ENCODE assay signal across 20 cellular contexts in genomic region chr17:56972111-56972730, GRCh38. TPM values are rescaled to one million over a fixed set of nuclear protein-coding genes. Genes with fewer than 3 reads are reported as not detected.
DNase-seq lines count a peak whose midpoint lies in the region; ATAC-seq, FAIRE-seq and TF ChIP-seq lines count a peak whose summit lies in the region.
"Had no signal": no experiment of that assay in that cellular context is flagged by ENCODE, and none has a peak within 500 bp of the region (broad histone marks: within the 10 kb centered on the region; RNA-seq: fewer than 3 reads in every experiment).

No MANE protein-coding gene starts in this region.

- H3K36me3 Mint-ChIP-seq in progenitor cell of endocrine pancreas (ENCODE audit: insufficient read depth): peaks cover 15% of the 10 kb centered on the region
- peaks cover 3% of the 10 kb centered on the region for H3K36me3 Mint-ChIP-seq in neural progenitor cell
- H3K36me3 Mint-ChIP-seq: CD14-positive monocyte; CD4-positive, alpha-beta memory T cell had no signal

- H3K27me3 Mint-ChIP-seq in progenitor cell of endocrine pancreas (no peaks in the 10 kb centered on the region), neural progenitor cell (ENCODE audit: insufficient read depth, low read depth) (no peaks in the 10 kb centered on the region)

- ATAC-seq in K562 (no peak), HepG2 (peak; percentile 72), HG03135 (IDR thresholded peaks at IDR 0.05; ENCODE audit: unreplicated experiment) (no peak)

- peak; percentile 89 for FAIRE-seq in HTR-8/SVneo (lab: Jason Lieb, UNC)
- no peak for FAIRE-seq in K562 (lab: Jason Lieb, UNC)
- no peak for FAIRE-seq in HepG2 (lab: Jason Lieb, UNC)
- no peak for FAIRE-seq in frontal cortex (lab: Jason Lieb, UNC)
- FAIRE-seq: GM12892, GM18507 had no signal

- POLR2A ChIA-PET in K562 (lab: Yijun Ruan, JAX) (interaction anchor here (0.6 to 0.7 kb wide), 2 partner anchors 120 to 153 kb away, joined by 3 to 4 read pairs; no protein-coding TSS in a partner anchor), HepG2 (lab: Yijun Ruan, JAX) (no interaction called here)

- H3K9me3 ChIP-seq in K562 (replicated peaks; ENCODE audit: control insufficient read depth, insufficient read depth, low read depth, low read length): no peaks in the 10 kb centered on the region
- no peaks in the 10 kb centered on the region for H3K9me3 ChIP-seq in HepG2 (ENCODE audit: low read length)
- peaks cover 8% of the 10 kb centered on the region for H3K9me3 ChIP-seq in neural progenitor cell (ENCODE audit: low read depth)
- H3K9me3 ChIP-seq: HAP-1 had no signal

- TF ChIP-seq EP300 in K562 (IDR thresholded peaks at IDR 0.05; ENCODE audit: low read length): no peak
- TF ChIP-seq EP300 in HepG2 (IDR thresholded peaks at IDR 0.05; ENCODE audit: low read depth in 2 of 2, low read length in 2 of 2): no peak
- no peak for TF ChIP-seq EP300 in HepG2 (CRISPR knock-in tag; IDR thresholded peaks at IDR 0.05; ENCODE audit: borderline replicate concordance)

- H3F3A ChIP-seq in neural progenitor cell (ENCODE audit: low read depth): no peaks in the 10 kb centered on the region

- H3K27ac ChIP-seq in K562 (ENCODE audit: extremely low read depth, low read depth, low read length): no peak overlapping the region
- H3K27ac ChIP-seq in HepG2 (ENCODE audit: extremely low read length, insufficient read depth, low read length): no peak overlapping the region
- H3K27ac ChIP-seq in neural progenitor cell: no peak overlapping the region
- H3K27ac ChIP-seq: BLaER1, GM23248, HL-60 had no signal

- H3K9ac ChIP-seq in K562 (ENCODE audit: insufficient read depth in 1 of 2, low read depth in 2 of 2, low read length in 2 of 2) (no peak overlapping the region), HepG2 (ENCODE audit: insufficient read depth, low read depth, low read length) (no peak overlapping the region), neural progenitor cell (no peak overlapping the region)
- H3K9ac ChIP-seq: BLaER1, GM23248 had no signal

- no peak for TF ChIP-seq POLR2A in K562 (conservative IDR thresholded peaks at IDR 0.05)
- TF ChIP-seq POLR2A in HepG2 (IDR thresholded peaks at IDR 0.05; ENCODE audit: insufficient read depth in 1 of 2, low read depth in 2 of 2, low read length in 2 of 2): no peak

- no TSS peak for BruUV-seq in K562 (replicated peaks; lab: Mats Ljungman, UMichigan)
- BruUV-seq in HepG2 (replicated peaks; lab: Mats Ljungman, UMichigan): no TSS peak

- in situ Hi-C loops in K562 (cut with MboI) (no loop called here), HepG2 (cut with HindIII; ENCODE audit: extremely low pct_ligation_motif_present, low pct_unique_long_range_greater_than_20kb) (no loop called here)

- 30% methylated on average over 7 of the region's 7 CpGs for WGBS in K562 (ENCODE audit: insufficient coverage, low coverage, missing lambda C conversion rate)
- 2% methylated on average over 7 of the region's 7 CpGs for WGBS in HepG2 (ENCODE audit: low lambda C conversion rate)

- CTCF ChIA-PET in K562 (lab: Yijun Ruan, JAX; ENCODE audit: low intra/inter-chr PET ratio) (no interaction called here), HepG2 (lab: Yijun Ruan, JAX; ENCODE audit: low intra/inter-chr PET ratio, low total read pairs) (no interaction called here)

- H4K20me1 ChIP-seq in K562 (replicated peaks; ENCODE audit: control insufficient read depth, insufficient read depth, low read length) (no peaks in the 10 kb centered on the region), HepG2 (ENCODE audit: insufficient read depth, low read length) (no peaks in the 10 kb centered on the region), neural progenitor cell (ENCODE audit: low read depth) (no peaks in the 10 kb centered on the region)
- H4K20me1 ChIP-seq: BLaER1 had no signal

- H3K4me1 Mint-ChIP-seq in progenitor cell of endocrine pancreas (ENCODE audit: low read depth) (peaks cover 12% of the 10 kb centered on the region), neural progenitor cell (peaks cover 6% of the 10 kb centered on the region)

- TF ChIP-seq RAD21 in K562 (CRISPR knock-in tag; conservative IDR thresholded peaks at IDR 0.05 in 1 of 2, IDR thresholded peaks at IDR 0.05 in 1 of 2) (no peak), HepG2 (CRISPR knock-in tag; IDR thresholded peaks at IDR 0.05) (no peak)

- H3K4me3 Mint-ChIP-seq in progenitor cell of endocrine pancreas (ENCODE audit: low read depth) (no peak overlapping the region), neural progenitor cell (no peak overlapping the region)
- H3K4me3 Mint-ChIP-seq: CD14-positive monocyte; CD4-positive, alpha-beta memory T cell had no signal

- H3K79me2 ChIP-seq in K562 (ENCODE audit: control insufficient read depth, insufficient read depth, low read length) (no peaks in the 10 kb centered on the region), HepG2 (ENCODE audit: insufficient read depth, low read length) (no peaks in the 10 kb centered on the region), neural progenitor cell (ENCODE audit: low read depth) (no peaks in the 10 kb centered on the region)

- H3K4me1 ChIP-seq in K562 (replicated peaks in 1 of 2; ENCODE audit: control insufficient read depth in 2 of 2, insufficient read depth in 2 of 2, low read length in 2 of 2) (peaks cover 7% of the 10 kb centered on the region in 2 experiments; a peak in 4 of 5 replicates), HepG2 (ENCODE audit: insufficient read depth, low read length) (peaks cover 19% of the 10 kb centered on the region), neural progenitor cell (no peaks in the 10 kb centered on the region)
- H3K4me1 ChIP-seq: HAP-1 had no signal

- H3K4me3 ChIP-seq in K562 (no peak overlapping the region), HepG2 (replicated peaks in 1 of 3; ENCODE audit: insufficient read depth in 1 of 3, low read depth in 2 of 3, low read length in 3 of 3) (no peak overlapping the region; a peak in 1 of 6 replicates), neural progenitor cell (no peak overlapping the region)
- H3K4me3 ChIP-seq: BLaER1, GM23248, HAP-1 had no signal

- intact Hi-C loops in K562 (cut with micrococcal nuclease) (no loop called here), HepG2 (cut with micrococcal nuclease; ENCODE audit: unreplicated experiment) (no loop called here)

- H3K27me3 ChIP-seq in K562 (ENCODE audit: control insufficient read depth in 2 of 2, insufficient read depth in 2 of 2, low read length in 2 of 2): no peaks in the 10 kb centered on the region
- H3K27me3 ChIP-seq in HepG2 (ENCODE audit: control insufficient read depth in 1 of 2, insufficient read depth in 2 of 2, low read length in 2 of 2): peaks cover 2 to 21% of the 10 kb centered on the region in 2 experiments
- H3K27me3 ChIP-seq in neural progenitor cell: peaks cover 7% of the 10 kb centered on the region
- H3K27me3 ChIP-seq: BLaER1 had no signal

- no peak overlapping the region for H3K4me2 ChIP-seq in K562 (ENCODE audit: insufficient read depth, low read length)
- H3K4me2 ChIP-seq in HepG2 (ENCODE audit: low read depth, low read length): peak overlapping the region; percentile 63
- no peak overlapping the region for H3K4me2 ChIP-seq in neural progenitor cell
- H3K4me2 ChIP-seq: BLaER1 had no signal

- H2AFZ ChIP-seq in K562 (ENCODE audit: low read depth, low read length) (peak overlapping the region; percentile 55; the same call in 1 of the 2 replicates), HepG2 (ENCODE audit: low read length) (peak overlapping the region; percentile 71), neural progenitor cell (replicated peaks) (no peak overlapping the region)
- H2AFZ ChIP-seq: GM23248 had no signal

- TF ChIP-seq CTCF in K562 (IDR thresholded peaks at IDR 0.05 in 2 of 3, conservative IDR thresholded peaks at IDR 0.05 in 1 of 3; ENCODE audit: insufficient read depth in 2 of 3, low read depth in 1 of 3, low read length in 3 of 3) (no peak), HepG2 (CRISPR knock-in tag; IDR thresholded peaks at IDR 0.05) (no peak), progenitor cell of endocrine pancreas (IDR thresholded peaks at IDR 0.05; ENCODE audit: unreplicated experiment) (no peak), neural progenitor cell (IDR thresholded peaks at IDR 0.05) (no peak)

- H3K9me3 Mint-ChIP-seq in progenitor cell of endocrine pancreas (ENCODE audit: low read depth): peaks cover 9% of the 10 kb centered on the region
- H3K9me3 Mint-ChIP-seq in neural progenitor cell: peaks cover 20% of the 10 kb centered on the region
- H3K9me3 Mint-ChIP-seq: CD4-positive, alpha-beta memory T cell had no signal

- H3K36me3 ChIP-seq in K562 (ENCODE audit: control insufficient read depth, insufficient read depth, low read length) (no peaks in the 10 kb centered on the region), HepG2 (replicated peaks in 1 of 2; ENCODE audit: control insufficient read depth in 1 of 2, insufficient read depth in 2 of 2, low read length in 2 of 2) (no peaks in the 10 kb centered on the region), neural progenitor cell (no peaks in the 10 kb centered on the region)
- H3K36me3 ChIP-seq: BLaER1, HAP-1 had no signal

- no peaks in the 10 kb centered on the region for H3K9me1 ChIP-seq in K562 (ENCODE audit: control insufficient read depth, insufficient read depth, low read length)

- H3K27ac Mint-ChIP-seq in progenitor cell of endocrine pancreas: peak overlapping the region; percentile 78
- H3K27ac Mint-ChIP-seq in neural progenitor cell: no peak overlapping the region
- H3K27ac Mint-ChIP-seq: CD14-positive monocyte; CD4-positive, alpha-beta memory T cell had no signal

- no peak for DNase-seq in HTR-8/SVneo (ENCODE audit: insufficient read length, low spot score)
- DNase-seq in K562 (ENCODE audit: extremely low read depth in 1 of 4, low spot score in 3 of 4): no peak
- DNase-seq in HepG2 (ENCODE audit: low spot score): peak; percentile 11
- DNase-seq in progenitor cell of endocrine pancreas (ENCODE audit: low spot score, unreplicated experiment): no peak
- DNase-seq in frontal cortex (ENCODE audit: low spot score in 2 of 2): no peak
- no peak for DNase-seq in NCI-H2107 treated with DMSO at 0.1 percent for 48 hours (lab: John Stamatoyannopoulos, UW; ENCODE audit: unreplicated experiment)
- no peak for DNase-seq in neural progenitor cell (ENCODE audit: low spot score)
- DNase-seq: 8988T; CD4-positive, alpha-beta memory T cell; DMS153; DMS79; GDM1; GM23248 had no signal

RNA-seq across cellular contexts. Expression of gene SCPEP1, which starts 5.7 kb away (rescaled TPM):
- total RNA-seq in K562 (2011; cell fraction: chromatin; rRNA removed; ENCODE audit: low replicate concordance): 13.2 and 19.1 TPM in 2 replicates
- 15.3 and 21.4 TPM in 2 replicates for total RNA-seq in K562 (2011; cell fraction: nucleolus; rRNA removed)
- 16.1 and 19.9 TPM in 2 replicates for total RNA-seq in K562 (2011; cell fraction: nucleoplasm; rRNA removed)
- total RNA-seq in K562 (2014; rRNA removed) (5.1 and 5.8 TPM in 2 replicates), K562 (2014; rRNA removed; fragmentation: Illumina TruSeq; extraction: Trizol) (5.7 and 8.2 TPM in 2 replicates), K562 (2015; rRNA removed; fragmentation: Illumina TruSeq; extraction: Trizol) (7.2 and 7.8 TPM in 2 replicates), K562 (2021) (8.1 and 10.0 TPM in 2 replicates), HepG2 (2016; rRNA removed; fragmentation: Illumina TruSeq; extraction: Trizol) (12.3 and 27.3 TPM in 2 replicates), progenitor cell of endocrine pancreas (48.3 and 51.7 TPM in 2 replicates), frontal cortex (3.3 TPM), neural progenitor cell (ENCODE audit: low replicate concordance) (28.7 and 39.5 TPM in 2 replicates)
- polyA plus RNA-seq in K562 (2011; rRNA removed) (8.1 TPM in 2 replicates), K562 (2014; fragmentation: Illumina TruSeq; extraction: Trizol) (6.6 TPM in 2 replicates), K562 (2014; fragmentation: Nextera tagmentation; extraction: Ambion mirVana) (10 to 100 TPM; 12.2 to 14.8 TPM), K562 (2014; rRNA removed) (5.4 and 6.8 TPM in 2 replicates), HepG2 (2011; rRNA removed) (20.9 and 24.3 TPM in 2 replicates)
- 4.1 and 5.1 TPM in 2 replicates for polyA plus RNA-seq in K562 (2011; cell fraction: cytosol; rRNA removed)
- polyA plus RNA-seq in K562 (2011; cell fraction: nucleus; rRNA removed): 12.2 and 20.2 TPM in 2 replicates
- polyA plus RNA-seq in K562 (2012): 9.6 and 13.4 TPM in 2 replicates
- 2.9 and 4.1 TPM in 2 replicates for polyA minus RNA-seq in K562 (2011; rRNA and poly(A)+ RNA removed)
- 2.6 and 3.1 TPM in 2 replicates for polyA minus RNA-seq in K562 (2011; cell fraction: cytosol; rRNA and poly(A)+ RNA removed)
- 3.3 and 4.4 TPM in 2 replicates for polyA minus RNA-seq in K562 (2011; cell fraction: nucleus; rRNA and poly(A)+ RNA removed)
- 1.9 and 2.5 TPM in 2 replicates for total RNA-seq in HepG2 (2016; cell fraction: cytosol; rRNA removed; fragmentation: Illumina TruSeq; extraction: Trizol; ENCODE audit: low read depth)
- 13.5 and 27.2 TPM in 2 replicates for total RNA-seq in HepG2 (2016; cell fraction: insoluble cytoplasmic fraction; rRNA removed; fragmentation: Illumina TruSeq; extraction: Trizol)
- total RNA-seq in HepG2 (2016; cell fraction: membrane; rRNA removed; fragmentation: Illumina TruSeq; extraction: Trizol): 5.4 TPM in 2 replicates
- total RNA-seq in HepG2 (2016; cell fraction: nucleus; rRNA removed; fragmentation: Illumina TruSeq; extraction: Trizol): 18.9 and 24.3 TPM in 2 replicates
- 12.8 and 18.3 TPM in 2 replicates for polyA plus RNA-seq in HepG2 (2011; cell fraction: cytosol; rRNA removed)
- polyA plus RNA-seq in HepG2 (2011; cell fraction: nucleus; rRNA removed): 17.7 and 24.2 TPM in 2 replicates
- 23.2 and 26.2 TPM in 2 replicates for polyA plus RNA-seq in HepG2 (2012)
- 1.6 and 1.8 TPM in 2 replicates for polyA plus RNA-seq in HepG2 (2016; cell fraction: cytosol; fragmentation: Illumina TruSeq; extraction: Trizol; ENCODE audit: low read depth)
- polyA plus RNA-seq in HepG2 (2016; cell fraction: insoluble cytoplasmic fraction; fragmentation: Illumina TruSeq; extraction: Trizol; ENCODE audit: low read depth): 10.5 and 11.5 TPM in 2 replicates
- polyA plus RNA-seq in HepG2 (2016; cell fraction: membrane; fragmentation: Illumina TruSeq; extraction: Trizol; ENCODE audit: low read depth): 2.4 and 3.1 TPM in 2 replicates
- polyA plus RNA-seq in HepG2 (2016; cell fraction: nucleus; fragmentation: Illumina TruSeq; extraction: Trizol; ENCODE audit: insufficient read depth, low read depth): 32.8 and 38.7 TPM in 2 replicates
- 8.0 and 10.3 TPM in 2 replicates for polyA minus RNA-seq in HepG2 (2011; rRNA and poly(A)+ RNA removed; ENCODE audit: low replicate concordance)
- polyA minus RNA-seq in HepG2 (2011; cell fraction: cytosol; rRNA and poly(A)+ RNA removed): 11.0 and 11.7 TPM in 2 replicates
- 6.5 and 7.5 TPM in 2 replicates for polyA minus RNA-seq in HepG2 (2011; cell fraction: nucleus; rRNA and poly(A)+ RNA removed)

RNA-seq across cellular contexts. Expression of gene COIL, which starts 11.4 kb away (rescaled TPM):
- 7.4 and 16.0 TPM in 2 replicates for total RNA-seq in K562 (2011; cell fraction: chromatin; rRNA removed; ENCODE audit: low replicate concordance)
- 4.8 and 6.1 TPM in 2 replicates for total RNA-seq in K562 (2011; cell fraction: nucleolus; rRNA removed)
- total RNA-seq in K562 (2011; cell fraction: nucleoplasm; rRNA removed): 7.6 and 15.8 TPM in 2 replicates
- total RNA-seq in K562 (2014; rRNA removed) (25.2 and 25.7 TPM in 2 replicates), K562 (2014; rRNA removed; fragmentation: Illumina TruSeq; extraction: Trizol) (37.5 and 42.3 TPM in 2 replicates), K562 (2015; rRNA removed; fragmentation: Illumina TruSeq; extraction: Trizol) (37.7 and 40.9 TPM in 2 replicates), K562 (2021) (28.7 and 29.4 TPM in 2 replicates), HepG2 (2016; rRNA removed; fragmentation: Illumina TruSeq; extraction: Trizol) (29.4 and 39.0 TPM in 2 replicates), progenitor cell of endocrine pancreas (26.7 and 29.8 TPM in 2 replicates), frontal cortex (32.6 TPM), neural progenitor cell (ENCODE audit: low replicate concordance) (25.4 and 40.0 TPM in 2 replicates)
- polyA plus RNA-seq in K562 (2011; rRNA removed) (18.3 and 25.9 TPM in 2 replicates), K562 (2014; fragmentation: Illumina TruSeq; extraction: Trizol) (33.2 and 41.3 TPM in 2 replicates), K562 (2014; fragmentation: Nextera tagmentation; extraction: Ambion mirVana) (10 to 100 TPM; 23.9 to 30.8 TPM), K562 (2014; rRNA removed) (26.0 and 29.0 TPM in 2 replicates), HepG2 (2011; rRNA removed) (5.7 and 8.1 TPM in 2 replicates)
- 5.5 and 9.5 TPM in 2 replicates for polyA plus RNA-seq in K562 (2011; cell fraction: cytosol; rRNA removed)
- 5.8 and 7.7 TPM in 2 replicates for polyA plus RNA-seq in K562 (2011; cell fraction: nucleus; rRNA removed)
- 18.5 and 24.7 TPM in 2 replicates for polyA plus RNA-seq in K562 (2012)
- 19.6 and 21.9 TPM in 2 replicates for polyA minus RNA-seq in K562 (2011; rRNA and poly(A)+ RNA removed)
- polyA minus RNA-seq in K562 (2011; cell fraction: cytosol; rRNA and poly(A)+ RNA removed): 5.7 and 9.2 TPM in 2 replicates
- polyA minus RNA-seq in K562 (2011; cell fraction: nucleus; rRNA and poly(A)+ RNA removed): 5.5 and 7.4 TPM in 2 replicates
- 6.3 and 7.1 TPM in 2 replicates for total RNA-seq in HepG2 (2016; cell fraction: cytosol; rRNA removed; fragmentation: Illumina TruSeq; extraction: Trizol; ENCODE audit: low read depth)
- 30.1 and 39.1 TPM in 2 replicates for total RNA-seq in HepG2 (2016; cell fraction: insoluble cytoplasmic fraction; rRNA removed; fragmentation: Illumina TruSeq; extraction: Trizol)
- 15.5 and 19.2 TPM in 2 replicates for total RNA-seq in HepG2 (2016; cell fraction: membrane; rRNA removed; fragmentation: Illumina TruSeq; extraction: Trizol)
- total RNA-seq in HepG2 (2016; cell fraction: nucleus; rRNA removed; fragmentation: Illumina TruSeq; extraction: Trizol): 22.5 and 22.8 TPM in 2 replicates
- 3.4 and 4.6 TPM in 2 replicates for polyA plus RNA-seq in HepG2 (2011; cell fraction: cytosol; rRNA removed)
- polyA plus RNA-seq in HepG2 (2011; cell fraction: nucleus; rRNA removed): 4.1 and 5.2 TPM in 2 replicates
- 9.5 and 14.7 TPM in 2 replicates for polyA plus RNA-seq in HepG2 (2012)
- 3.3 and 3.7 TPM in 2 replicates for polyA plus RNA-seq in HepG2 (2016; cell fraction: cytosol; fragmentation: Illumina TruSeq; extraction: Trizol; ENCODE audit: low read depth)
- 35.9 and 36.8 TPM in 2 replicates for polyA plus RNA-seq in HepG2 (2016; cell fraction: insoluble cytoplasmic fraction; fragmentation: Illumina TruSeq; extraction: Trizol; ENCODE audit: low read depth)
- polyA plus RNA-seq in HepG2 (2016; cell fraction: membrane; fragmentation: Illumina TruSeq; extraction: Trizol; ENCODE audit: low read depth): 6.7 and 7.4 TPM in 2 replicates
- polyA plus RNA-seq in HepG2 (2016; cell fraction: nucleus; fragmentation: Illumina TruSeq; extraction: Trizol; ENCODE audit: insufficient read depth, low read depth): 29.1 and 29.2 TPM in 2 replicates
- polyA minus RNA-seq in HepG2 (2011; rRNA and poly(A)+ RNA removed; ENCODE audit: low replicate concordance): 4.9 and 6.4 TPM in 2 replicates
- polyA minus RNA-seq in HepG2 (2011; cell fraction: cytosol; rRNA and poly(A)+ RNA removed): 3.8 and 4.4 TPM in 2 replicates
- 9.0 and 10.3 TPM in 2 replicates for polyA minus RNA-seq in HepG2 (2011; cell fraction: nucleus; rRNA and poly(A)+ RNA removed)

RNA-seq across cellular contexts. Expression of gene TRIM25, which starts 58.4 kb away (rescaled TPM):
- 98.3 and 102 TPM in 2 replicates for total RNA-seq in K562 (2011; cell fraction: chromatin; rRNA removed; ENCODE audit: low replicate concordance)
- 46.4 and 52.8 TPM in 2 replicates for total RNA-seq in K562 (2011; cell fraction: nucleolus; rRNA removed)
- total RNA-seq in K562 (2011; cell fraction: nucleoplasm; rRNA removed): 56.4 and 79.2 TPM in 2 replicates
- total RNA-seq in K562 (2014; rRNA removed): 24.2 and 26.5 TPM in 2 replicates
- total RNA-seq in K562 (2014; rRNA removed; fragmentation: Illumina TruSeq; extraction: Trizol): 28.9 and 33.9 TPM in 2 replicates
- total RNA-seq in K562 (2015; rRNA removed; fragmentation: Illumina TruSeq; extraction: Trizol): 26.9 and 28.6 TPM in 2 replicates
- total RNA-seq in K562 (2021): 46.6 and 49.5 TPM in 2 replicates
- polyA plus RNA-seq in K562 (2011; rRNA removed): 18.7 and 28.4 TPM in 2 replicates
- polyA plus RNA-seq in K562 (2011; cell fraction: cytosol; rRNA removed): 15.8 and 17.8 TPM in 2 replicates
- polyA plus RNA-seq in K562 (2011; cell fraction: nucleus; rRNA removed): 60.7 and 84.1 TPM in 2 replicates
- 39.3 and 65.9 TPM in 2 replicates for polyA plus RNA-seq in K562 (2012)
- 44.1 and 46.4 TPM in 2 replicates for polyA plus RNA-seq in K562 (2014; fragmentation: Illumina TruSeq; extraction: Trizol)
- polyA plus RNA-seq in K562 (2014; fragmentation: Nextera tagmentation; extraction: Ambion mirVana): 1 to 10 TPM; 5.9 to 8.5 TPM
- polyA plus RNA-seq in K562 (2014; rRNA removed): 21.9 and 24.5 TPM in 2 replicates
- 26.3 and 45.3 TPM in 2 replicates for polyA minus RNA-seq in K562 (2011; rRNA and poly(A)+ RNA removed)
- polyA minus RNA-seq in K562 (2011; cell fraction: cytosol; rRNA and poly(A)+ RNA removed): 15.9 and 20.9 TPM in 2 replicates
- polyA minus RNA-seq in K562 (2011; cell fraction: nucleus; rRNA and poly(A)+ RNA removed): 22.1 and 33.8 TPM in 2 replicates
- 38.3 and 42.2 TPM in 2 replicates for total RNA-seq in HepG2 (2016; rRNA removed; fragmentation: Illumina TruSeq; extraction: Trizol)
- 11.5 and 12.7 TPM in 2 replicates for total RNA-seq in HepG2 (2016; cell fraction: cytosol; rRNA removed; fragmentation: Illumina TruSeq; extraction: Trizol; ENCODE audit: low read depth)
- 30.2 and 40.2 TPM in 2 replicates for total RNA-seq in HepG2 (2016; cell fraction: insoluble cytoplasmic fraction; rRNA removed; fragmentation: Illumina TruSeq; extraction: Trizol)
- total RNA-seq in HepG2 (2016; cell fraction: membrane; rRNA removed; fragmentation: Illumina TruSeq; extraction: Trizol): 13.6 and 14.8 TPM in 2 replicates
- 60.9 and 76.8 TPM in 2 replicates for total RNA-seq in HepG2 (2016; cell fraction: nucleus; rRNA removed; fragmentation: Illumina TruSeq; extraction: Trizol)
- polyA plus RNA-seq in HepG2 (2011; rRNA removed): 30.8 and 37.6 TPM in 2 replicates
- 17.8 and 19.0 TPM in 2 replicates for polyA plus RNA-seq in HepG2 (2011; cell fraction: cytosol; rRNA removed)
- 100 and 122 TPM in 2 replicates for polyA plus RNA-seq in HepG2 (2011; cell fraction: nucleus; rRNA removed)
- polyA plus RNA-seq in HepG2 (2012): 34.2 and 35.8 TPM in 2 replicates
- 1.8 and 2.0 TPM in 2 replicates for polyA plus RNA-seq in HepG2 (2016; cell fraction: cytosol; fragmentation: Illumina TruSeq; extraction: Trizol; ENCODE audit: low read depth)
- 32.0 and 43.7 TPM in 2 replicates for polyA plus RNA-seq in HepG2 (2016; cell fraction: insoluble cytoplasmic fraction; fragmentation: Illumina TruSeq; extraction: Trizol; ENCODE audit: low read depth)
- polyA plus RNA-seq in HepG2 (2016; cell fraction: membrane; fragmentation: Illumina TruSeq; extraction: Trizol; ENCODE audit: low read depth): 5.0 and 6.2 TPM in 2 replicates
- 104 and 121 TPM in 2 replicates for polyA plus RNA-seq in HepG2 (2016; cell fraction: nucleus; fragmentation: Illumina TruSeq; extraction: Trizol; ENCODE audit: insufficient read depth, low read depth)
- polyA minus RNA-seq in HepG2 (2011; rRNA and poly(A)+ RNA removed; ENCODE audit: low replicate concordance): 51.6 and 77.7 TPM in 2 replicates
- 27.8 and 28.2 TPM in 2 replicates for polyA minus RNA-seq in HepG2 (2011; cell fraction: cytosol; rRNA and poly(A)+ RNA removed)
- 64.4 and 71.0 TPM in 2 replicates for polyA minus RNA-seq in HepG2 (2011; cell fraction: nucleus; rRNA and poly(A)+ RNA removed)
- total RNA-seq in progenitor cell of endocrine pancreas: 29.9 and 37.6 TPM in 2 replicates
- 0.82 TPM for total RNA-seq in frontal cortex
- total RNA-seq in neural progenitor cell (ENCODE audit: low replicate concordance): 6.1 and 7.6 TPM in 2 replicates
